In genomic region chr2:209817818-209818420, GRCh38 we compare ENCODE assay signal across 21 cellular contexts. TPM values are rescaled to one million over a fixed set of nuclear protein-coding genes. Genes with fewer than 3 reads are reported as not detected.
"Had no signal": no experiment of that assay in that cellular context is flagged by ENCODE, and none has a peak within 500 bp of the region (broad histone marks: within the 10 kb centered on the region; RNA-seq: fewer than 3 reads in every experiment).

No MANE protein-coding gene starts in this region.

- H3K9me3 Mint-ChIP-seq: activated CD4-positive, alpha-beta memory T cell treated with anti-CD3 and anti-CD28 coated beads for 36 hours; brain; effector memory CD8-positive, alpha-beta T cell had no signal

- H3K9me3 ChIP-seq: colonic mucosa, SK-N-SH, thyroid gland had no signal

- H3K9ac ChIP-seq: SK-N-SH had no signal

- H3K4me2 ChIP-seq: hepatocyte, SK-N-SH had no signal

- H3K27me3 Mint-ChIP-seq: activated CD4-positive, alpha-beta memory T cell treated with anti-CD3 and anti-CD28 coated beads for 36 hours; stimulated activated naive B cell treated with anti-CD40 and anti-IgM and Interleukin-4, amounts not matched to agents 10 μg/mL and 1 μg/mL and 100 μg/mL, for 72 hours; T-cell had no signal

- H2AFZ ChIP-seq: hepatocyte had no signal

- H3K4me1 Mint-ChIP-seq: naive B cell; stimulated activated naive B cell treated with anti-CD40 and anti-IgM and Interleukin-4, amounts not matched to agents 10 μg/mL and 1 μg/mL and 100 μg/mL, for 72 hours; T-cell had no signal

- H3K36me3 Mint-ChIP-seq: activated CD4-positive, alpha-beta memory T cell treated with anti-CD3 and anti-CD28 coated beads for 36 hours; activated naive CD4-positive, alpha-beta T cell treated with anti-CD3 and anti-CD28 coated beads, Interleukin-2, amount 50 U/mL, for 72 hours; naive B cell; stimulated activated naive B cell treated with anti-CD40 and anti-IgM and Interleukin-4, amounts not matched to agents 10 μg/mL and 1 μg/mL and 100 μg/mL, for 72 hours; T-cell had no signal

- DNase-seq: activated CD4-positive, alpha-beta memory T cell treated with anti-CD3 and anti-CD28 coated beads for 36 hours; activated gamma-delta T cell; activated T-cell treated with anti-CD3 and anti-CD28 coated beads, Interleukin-2, amount 50 U/mL, for 48 hours; amniotic stem cell; central memory CD4-positive, alpha-beta T cell; colonic mucosa; effector memory CD8-positive, alpha-beta T cell; erythroblast; left colon; naive B cell; posterior cingulate gyrus; SK-N-SH; stimulated activated CD4-positive, alpha-beta T cell treated with anti-CD3 and anti-CD28 coated beads, Interleukin-2, amount 100 ng/mL, for 48 hours; stimulated activated naive B cell treated with anti-CD40 and anti-IgM and Interleukin-4, amounts not matched to agents 10 μg/mL and 1 μg/mL and 100 μg/mL, for 72 hours; T-cell; T1000; thyroid gland had no signal

- H3K27ac Mint-ChIP-seq: activated CD4-positive, alpha-beta memory T cell treated with anti-CD3 and anti-CD28 coated beads for 36 hours; activated naive CD4-positive, alpha-beta T cell treated with anti-CD3 and anti-CD28 coated beads, Interleukin-2, amount 50 U/mL, for 72 hours; effector memory CD8-positive, alpha-beta T cell; naive B cell; stimulated activated naive B cell treated with anti-CD40 and anti-IgM and Interleukin-4, amounts not matched to agents 10 μg/mL and 1 μg/mL and 100 μg/mL, for 72 hours; T-cell had no signal

- H3K27me3 ChIP-seq: colonic mucosa, hepatocyte, thyroid gland had no signal

- H3K4me1 ChIP-seq: colonic mucosa, thyroid gland had no signal

- H3K4me3 Mint-ChIP-seq: activated CD4-positive, alpha-beta memory T cell treated with anti-CD3 and anti-CD28 coated beads for 36 hours; brain; effector memory CD8-positive, alpha-beta T cell; naive B cell; stimulated activated naive B cell treated with anti-CD40 and anti-IgM and Interleukin-4, amounts not matched to agents 10 μg/mL and 1 μg/mL and 100 μg/mL, for 72 hours; T-cell had no signal

- H3K27ac ChIP-seq: colonic mucosa, hepatocyte, thyroid gland had no signal

- H3K79me2 ChIP-seq: hepatocyte had no signal

RNA-seq across cellular contexts. Expression of gene UNC80, which starts 46.3 kb away (rescaled TPM):
- total RNA-seq: activated CD4-positive, alpha-beta memory T cell treated with anti-CD3 and anti-CD28 coated beads for 36 hours; activated naive CD4-positive, alpha-beta T cell treated with anti-CD3 and anti-CD28 coated beads, Interleukin-2, amount 50 U/mL, for 72 hours; mononuclear cell had no signal
